In the genomic region with DNA sequence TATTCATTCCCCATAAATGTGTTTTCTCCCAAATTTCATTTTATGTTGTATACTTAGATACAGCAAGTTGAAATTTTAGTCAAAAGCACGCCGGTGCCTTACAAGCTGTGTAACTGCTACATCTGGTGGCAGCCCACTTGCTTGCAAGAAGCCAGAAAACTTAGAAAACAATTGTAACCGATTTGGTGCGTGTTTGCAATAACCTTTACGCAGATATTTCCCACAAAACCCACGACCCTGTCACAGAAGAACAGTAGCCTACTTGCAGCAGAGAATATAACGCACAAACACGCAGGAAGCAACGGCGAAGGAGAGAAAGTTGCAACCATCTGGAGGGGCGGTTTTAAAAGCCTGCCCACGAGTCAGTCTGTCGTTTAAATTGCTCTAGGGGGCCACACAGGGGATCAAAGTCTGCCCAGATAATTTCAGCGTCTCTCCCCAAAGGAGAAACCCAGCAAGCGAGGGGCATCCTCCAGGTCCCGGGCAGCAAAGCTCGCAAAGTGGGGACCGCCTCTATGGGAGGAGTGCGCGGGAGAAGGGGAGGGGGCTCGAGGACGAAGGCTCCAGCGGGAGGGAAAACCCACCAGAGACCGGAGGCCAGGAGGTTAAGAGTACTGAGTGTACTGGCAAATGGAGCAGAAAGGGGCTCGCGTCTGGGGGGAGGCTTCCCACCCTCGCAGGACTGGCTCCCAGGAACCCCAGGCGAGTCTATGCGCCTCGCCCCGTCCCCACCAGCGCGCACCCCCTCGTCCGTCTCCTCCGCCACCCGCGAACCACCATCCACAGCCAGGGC, we compare ENCODE assay signal across 8 cellular contexts. TPM values are rescaled to one million over a fixed set of nuclear protein-coding genes. Genes with fewer than 3 reads are reported as not detected.
A peak's percentile ranks its signal among the peaks of the same experiment; 100 is the strongest.
DNase-seq lines count a peak whose midpoint lies in the region; ATAC-seq and TF ChIP-seq lines count a peak whose summit lies in the region.

No MANE protein-coding gene starts in this region.

- TF ChIP-seq POLR2A in uterus (IDR thresholded peaks at IDR 0.05), result peak; percentile 4 to 21

- H3K27me3 Mint-ChIP-seq in CD8-positive, alpha-beta T cell (ENCODE audit: low read depth), result no peaks in the 10 kb centered on the region
- no peaks in the 10 kb centered on the region for H3K27me3 Mint-ChIP-seq in T-helper 1 cell treated with Interleukin-12 subunit alpha and Interleukin-12 subunit beta and Interleukin-4 antibody, amounts not matched to agents 30 μg/mL and 1 μg/mL, for 36 hours (ENCODE audit: low read depth)

- peaks cover 13% of the 10 kb centered on the region for H3K36me3 Mint-ChIP-seq in CD8-positive, alpha-beta T cell
- peaks cover 4% of the 10 kb centered on the region for H3K36me3 Mint-ChIP-seq in T-helper 1 cell treated with Interleukin-12 subunit alpha and Interleukin-12 subunit beta and Interleukin-4 antibody, amounts not matched to agents 30 μg/mL and 1 μg/mL, for 36 hours (ENCODE audit: low read depth)

- H3K4me1 Mint-ChIP-seq in CD8-positive, alpha-beta T cell (ENCODE audit: low read depth), result peaks cover 66% of the 10 kb centered on the region
- H3K4me1 Mint-ChIP-seq in T-helper 1 cell treated with Interleukin-12 subunit alpha and Interleukin-12 subunit beta and Interleukin-4 antibody, amounts not matched to agents 30 μg/mL and 1 μg/mL, for 36 hours (ENCODE audit: low read depth), result peaks cover 51% of the 10 kb centered on the region

- H3K27ac Mint-ChIP-seq in CD8-positive, alpha-beta T cell, result peak overlapping the region; percentile 90
- peak overlapping the region; percentile 93 for H3K27ac Mint-ChIP-seq in T-helper 1 cell treated with Interleukin-12 subunit alpha and Interleukin-12 subunit beta and Interleukin-4 antibody, amounts not matched to agents 30 μg/mL and 1 μg/mL, for 36 hours

- intact Hi-C loops in CD8-positive, alpha-beta T cell (cut with DNase I, micrococcal nuclease), result loop anchor here (1.0 to 10.0 kb wide), 11 partner anchors 51 to 1395 kb away; partner anchors contain the start of genes GORASP2 (in 2 of the 2), DCAF17 (in 1 of the 2), METTL8 (in 1 of the 2) and PDK1 (in 1 of the 2)
- intact Hi-C loops in right cardiac atrium (cut with DNase I) (loop anchor here in 1 of 4 donors (5.0 kb wide), 1 partner anchor 187 kb away; no protein-coding TSS in a partner anchor), psoas muscle (cut with DNase I) (loop anchor here (5.0 kb wide), 3 partner anchors 187 to 273 kb away; partner anchors contain the start of genes DCAF17 (in 2 of the 2) and METTL8 (in 2 of the 2)), uterus (cut with DNase I; ENCODE audit: low total_unique reads) (no loop called here)

- no peaks in the 10 kb centered on the region for H3K9me3 ChIP-seq in CD8-positive, alpha-beta T cell (ENCODE audit: low read length)
- no peaks in the 10 kb centered on the region for H3K9me3 ChIP-seq in KOPT-K1 (ENCODE audit: insufficient read depth, low read length, poor library complexity, severe bottlenecking)
- no peaks in the 10 kb centered on the region for H3K9me3 ChIP-seq in right cardiac atrium (ENCODE audit: control insufficient read depth, low read length)
- H3K9me3 ChIP-seq in psoas muscle, result no peaks in the 10 kb centered on the region
- no peaks in the 10 kb centered on the region for H3K9me3 ChIP-seq in uterus

- POLR2A ChIA-PET in CD8-positive, alpha-beta T cell (lab: Charles Lee), result interaction anchor here (0.9 to 3.5 kb wide), 8 partner anchors 37 to 275 kb away, joined by 3 to 19 read pairs (median 6); partner anchors contain the start of genes DCAF17 and METTL8

- no peaks in the 10 kb centered on the region for H3K9me3 Mint-ChIP-seq in CD8-positive, alpha-beta T cell
- H3K9me3 Mint-ChIP-seq in T-helper 1 cell treated with Interleukin-12 subunit alpha and Interleukin-12 subunit beta and Interleukin-4 antibody, amounts not matched to agents 30 μg/mL and 1 μg/mL, for 36 hours, result no peaks in the 10 kb centered on the region

- H3K27ac ChIP-seq in CD8-positive, alpha-beta T cell (ENCODE audit: low read depth, low read length), result peak overlapping the region; percentile 81
- H3K27ac ChIP-seq in KOPT-K1 (ENCODE audit: low read depth, low read length, poor library complexity, severe bottlenecking) (peak overlapping the region; percentile 96), right cardiac atrium (ENCODE audit: low read length) (peak overlapping the region; percentile 69), psoas muscle (peak overlapping the region; percentile 93), uterus (peak overlapping the region; percentile 98)

- no peaks in the 10 kb centered on the region for H3K36me3 ChIP-seq in CD8-positive, alpha-beta T cell (ENCODE audit: insufficient read depth, low read length)
- H3K36me3 ChIP-seq in KOPT-K1 (ENCODE audit: insufficient read depth, low read length), result no peaks in the 10 kb centered on the region
- no peaks in the 10 kb centered on the region for H3K36me3 ChIP-seq in psoas muscle (ENCODE audit: insufficient read depth in 1 of 2, low read depth in 1 of 2)
- H3K36me3 ChIP-seq in uterus, result no peaks in the 10 kb centered on the region

- H3K4me3 Mint-ChIP-seq in CD8-positive, alpha-beta T cell, result peak overlapping the region; percentile 90
- H3K4me3 Mint-ChIP-seq in T-helper 1 cell treated with Interleukin-12 subunit alpha and Interleukin-12 subunit beta and Interleukin-4 antibody, amounts not matched to agents 30 μg/mL and 1 μg/mL, for 36 hours, result peak overlapping the region; percentile 98

- ATAC-seq in CD8-positive, alpha-beta T cell, result peak; percentile 49
- ATAC-seq in GM19397 (IDR thresholded peaks at IDR 0.05; ENCODE audit: unreplicated experiment), result peak; percentile 13
- peak; percentile 65 to 66 for ATAC-seq in right cardiac atrium
- peak; percentile 16 to 36 (median 23) for ATAC-seq in psoas muscle

- peak; percentile 27 to 81 (median 53) for DNase-seq in CD8-positive, alpha-beta T cell
- peak in 53 of 56 donors; percentile 3 to 76 (median 42) for DNase-seq in amygdala (lab: John Stamatoyannopoulos, UW)
- peak; percentile 46 to 80 (median 75) for DNase-seq in right cardiac atrium
- DNase-seq in psoas muscle, result no peak
- peak; percentile 43 to 52 for DNase-seq in uterus

- CTCF ChIA-PET in CD8-positive, alpha-beta T cell (lab: Charles Lee), result interaction anchor here (0.9 to 5.3 kb wide), 14 partner anchors 9 to 261 kb away, joined by 3 to 49 read pairs (median 4); partner anchors contain the start of gene GORASP2

- H3K27me3 ChIP-seq in CD8-positive, alpha-beta T cell (ENCODE audit: insufficient read depth, low read length), result no peaks in the 10 kb centered on the region
- H3K27me3 ChIP-seq in right cardiac atrium (ENCODE audit: control insufficient read depth, insufficient read depth), result no peaks in the 10 kb centered on the region
- H3K27me3 ChIP-seq in psoas muscle (ENCODE audit: insufficient read depth in 3 of 3, low read length in 2 of 3), result no peaks in the 10 kb centered on the region
- H3K27me3 ChIP-seq in uterus, result no peaks in the 10 kb centered on the region

- peaks cover 47% of the 10 kb centered on the region for H3K4me1 ChIP-seq in CD8-positive, alpha-beta T cell (ENCODE audit: insufficient read depth, low read length)
- no peaks in the 10 kb centered on the region for H3K4me1 ChIP-seq in right cardiac atrium (ENCODE audit: control insufficient read depth, insufficient read depth, low read length)
- H3K4me1 ChIP-seq in psoas muscle, result peaks cover 34% of the 10 kb centered on the region
- peaks cover 0 to 5% of the 10 kb centered on the region in 2 donors for H3K4me1 ChIP-seq in uterus

- TF ChIP-seq CTCF in CD8-positive, alpha-beta T cell (IDR thresholded peaks at IDR 0.05), result peak; percentile 65
- peak; percentile 40 for TF ChIP-seq CTCF in psoas muscle (IDR thresholded peaks at IDR 0.05)
- peak; percentile 23 to 53 (median 38) for TF ChIP-seq CTCF in uterus (IDR thresholded peaks at IDR 0.05)

- under 1% methylated on average over 38 of the region's 38 CpGs for WGBS in right cardiac atrium
- WGBS in psoas muscle, 3 donors, result 0 to 2% (median 1%) methylated on average over 24 to 38 of the region's 38 CpGs

- H3K4me3 ChIP-seq in CD8-positive, alpha-beta T cell (ENCODE audit: low read depth, low read length), result peak overlapping the region; percentile 69
- H3K4me3 ChIP-seq in right cardiac atrium (ENCODE audit: low read length), result peak overlapping the region; percentile 90
- H3K4me3 ChIP-seq in psoas muscle, result peak overlapping the region; percentile 82
- peak overlapping the region; percentile 87 to 94 for H3K4me3 ChIP-seq in uterus

RNA-seq across cellular contexts. Expression of gene TLK1, which starts 1.2 kb away (rescaled TPM):
- 100 to 1,000 TPM in 1 of 2 experiments, 10 to 100 TPM in 1; 95.7 to 107 TPM for total RNA-seq in CD8-positive, alpha-beta T cell
- 10 to 100 TPM; 32.6 to 35.3 (median 33.2) TPM for total RNA-seq in right cardiac atrium
- 7.3 TPM for polyA plus RNA-seq in right cardiac atrium
- total RNA-seq in psoas muscle, result 10 to 100 TPM; 17.5 to 22.2 (median 20.6) TPM
- polyA plus RNA-seq in psoas muscle, result 1 to 10 TPM; 4.4 to 7.3 (median 4.8) TPM
- total RNA-seq in uterus, result 10 to 100 TPM; 24.4 to 77.3 (median 36.1) TPM

Comparison
In these comparisons a context has a peak if more than half of its experiments do, and no peak if none do; other contexts are left out.
1. ATAC-seq: peak in every context shown above with its lines; median percentile 66 in right cardiac atrium; 49 in CD8-positive, alpha-beta T cell; 23 in psoas muscle; 13 in GM19397.
2. DNase-seq: peak in CD8-positive, alpha-beta T cell (7 of 7), amygdala (53 of 56), right cardiac atrium (3 of 3) and uterus (2 of 2); none in psoas muscle (0 of 2).
3. Peak in every context shown above with its lines, with median percentiles within 50 percentile points of each other: H3K27ac ChIP-seq, H3K4me3 ChIP-seq and CTCF ChIP-seq.